Comparison of ENCODE assay signal across 1 cellular context in genomic region chr2:69762513-69763494, GRCh38.
A peak's percentile ranks its signal among the peaks of the same experiment; 100 is the strongest.
TF ChIP-seq lines count a peak whose summit lies in the region.

No MANE protein-coding gene starts in this region.

TF ChIP-seq in GM12878, 131 proteins besides CTCF, POLR2A, EP300 and RAD21 (continued from another document):
- TF ChIP-seq BACH1 (IDR thresholded peaks at IDR 0.05; ENCODE audit: borderline replicate concordance): no peak
- TF ChIP-seq IRF4 (IDR thresholded peaks at IDR 0.05; ENCODE audit: low read depth, low read length): 0 out of 2 replicates have a peak, but pooled peaks have one; percentile 54
